ENCODE assay signal across 1 cellular context in the genomic region with DNA sequence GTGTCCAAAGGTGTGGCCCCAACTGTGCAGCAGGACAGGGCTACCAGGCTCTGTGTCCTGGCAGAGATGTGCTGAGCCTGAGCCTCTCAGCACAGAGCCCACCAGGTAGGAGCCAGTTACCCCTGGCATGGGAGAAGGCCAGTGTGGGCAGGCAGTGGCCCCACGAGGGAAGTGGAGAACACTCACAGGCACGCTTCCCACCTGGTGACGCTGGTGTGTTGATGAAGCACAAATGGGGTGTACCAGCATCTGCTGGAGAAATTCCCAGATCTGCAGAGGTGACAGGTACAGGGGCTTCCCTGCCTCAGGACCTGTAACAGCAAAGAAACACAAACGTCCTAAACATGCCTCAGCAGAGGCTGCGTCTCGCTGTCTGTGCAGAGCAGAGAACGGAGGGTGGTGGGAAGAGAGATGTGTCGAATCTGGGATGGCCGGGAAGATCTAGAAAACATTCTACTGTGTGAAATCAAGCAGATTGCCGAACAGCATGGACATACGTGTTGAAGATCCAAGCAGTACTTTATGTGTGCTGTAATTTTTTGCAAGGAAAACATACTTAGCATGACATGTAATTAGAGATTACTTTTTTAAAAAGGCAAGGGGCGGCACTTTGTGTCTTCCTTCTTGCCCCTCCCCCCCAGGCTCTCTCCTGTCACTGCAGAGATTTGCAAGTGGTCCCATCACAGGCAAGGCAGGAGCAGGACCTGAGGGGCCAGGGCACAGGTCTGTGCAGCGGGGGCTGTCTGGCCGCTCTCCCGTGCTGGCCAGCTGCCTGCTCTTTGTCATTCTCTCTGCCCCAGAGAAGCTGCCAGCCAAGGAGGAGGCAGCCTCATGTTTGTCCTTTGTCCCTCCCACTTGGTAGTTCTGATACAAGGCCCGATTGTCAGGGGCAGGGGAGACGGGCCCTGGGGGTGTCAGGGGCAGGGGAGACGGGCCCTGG.
TF ChIP-seq lines count a peak whose summit lies in the region.

No MANE protein-coding gene starts in this region.

TF ChIP-seq in SK-N-SH treated with all-trans-retinoic acid at 6 μM for 48 hours, 23 proteins besides CTCF, POLR2A, EP300 and RAD21 (continued from another document):
- TF ChIP-seq POU6F1 (CRISPR knock-in tag; IDR thresholded peaks at IDR 0.05; ENCODE audit: borderline replicate concordance, low read depth), result no peak
- TF ChIP-seq ESRRG (CRISPR knock-in tag; IDR thresholded peaks at IDR 0.05), result no peak
- TF ChIP-seq, protein P1, sequence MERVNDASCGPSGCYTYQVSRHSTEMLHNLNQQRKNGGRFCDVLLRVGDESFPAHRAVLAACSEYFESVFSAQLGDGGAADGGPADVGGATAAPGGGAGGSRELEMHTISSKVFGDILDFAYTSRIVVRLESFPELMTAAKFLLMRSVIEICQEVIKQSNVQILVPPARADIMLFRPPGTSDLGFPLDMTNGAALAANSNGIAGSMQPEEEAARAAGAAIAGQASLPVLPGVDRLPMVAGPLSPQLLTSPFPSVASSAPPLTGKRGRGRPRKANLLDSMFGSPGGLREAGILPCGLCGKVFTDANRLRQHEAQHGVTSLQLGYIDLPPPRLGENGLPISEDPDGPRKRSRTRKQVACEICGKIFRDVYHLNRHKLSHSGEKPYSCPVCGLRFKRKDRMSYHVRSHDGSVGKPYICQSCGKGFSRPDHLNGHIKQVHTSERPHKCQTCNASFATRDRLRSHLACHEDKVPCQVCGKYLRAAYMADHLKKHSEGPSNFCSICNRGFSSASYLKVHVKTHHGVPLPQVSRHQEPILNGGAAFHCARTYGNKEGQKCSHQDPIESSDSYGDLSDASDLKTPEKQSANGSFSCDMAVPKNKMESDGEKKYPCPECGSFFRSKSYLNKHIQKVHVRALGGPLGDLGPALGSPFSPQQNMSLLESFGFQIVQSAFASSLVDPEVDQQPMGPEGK (CRISPR knock-in tag; IDR thresholded peaks at IDR 0.05; ENCODE audit: borderline replicate concordance), result no peak
- no peak for TF ChIP-seq RARB (CRISPR knock-in tag; IDR thresholded peaks at IDR 0.05)
- no peak for TF ChIP-seq BACH2 (CRISPR knock-in tag; IDR thresholded peaks at IDR 0.05; ENCODE audit: borderline replicate concordance)
